ENCODE assay signal across 31 cellular contexts in the genomic region with DNA sequence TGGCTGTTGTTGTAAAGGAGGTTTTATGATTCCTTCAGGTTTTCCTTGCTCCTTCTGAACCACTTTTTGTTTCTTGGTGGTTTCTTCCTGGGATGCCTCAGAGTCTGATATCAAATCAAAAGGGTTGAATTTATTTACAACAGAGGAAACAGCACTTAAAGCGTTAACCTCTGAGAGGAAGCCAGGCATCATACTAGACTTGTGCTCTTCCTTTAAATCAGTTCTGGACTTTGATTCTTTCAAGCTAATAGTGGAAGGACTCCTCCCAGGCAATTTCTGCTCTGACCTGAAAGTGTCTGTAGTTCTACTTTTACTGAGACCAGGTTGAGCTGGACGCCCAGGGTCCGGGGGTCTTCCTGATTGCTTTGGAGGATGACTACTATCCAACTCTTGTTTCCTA. TPM values are rescaled to one million over a fixed set of nuclear protein-coding genes. Genes with fewer than 3 reads are reported as not detected.
"Had no signal": no experiment of that assay in that cellular context is flagged by ENCODE, and none has a peak within 500 bp of the region (broad histone marks: within the 10 kb centered on the region; RNA-seq: fewer than 3 reads in every experiment).

No MANE protein-coding gene starts in this region.

- H3K36me3 ChIP-seq: heart left ventricle, left lung, lower lobe of right lung, neural progenitor cell, neutrophil, ovary, right atrium auricular region, spleen, stomach, thyroid gland, transverse colon, upper lobe of left lung had no signal

- H3K4me3 ChIP-seq: heart left ventricle, left lung, lower lobe of right lung, neural progenitor cell, ovary, right atrium auricular region, skin epidermis, spleen, stomach, testis, thyroid gland, transverse colon, upper lobe of left lung had no signal

- H3K27ac Mint-ChIP-seq: naive B cell; natural killer cell; nephron progenitor cell; neural progenitor cell; progenitor cell of endocrine pancreas; stimulated activated naive B cell treated with anti-CD40 and anti-IgM and Interleukin-4, amounts not matched to agents 10 μg/mL and 1 μg/mL and 100 μg/mL, for 72 hours had no signal

- H3K4me3 Mint-ChIP-seq: naive B cell; natural killer cell; nephron progenitor cell; neural progenitor cell; stimulated activated naive B cell treated with anti-CD40 and anti-IgM and Interleukin-4, amounts not matched to agents 10 μg/mL and 1 μg/mL and 100 μg/mL, for 72 hours had no signal

- H3K4me2 ChIP-seq: neural progenitor cell had no signal

- H3K9me3 Mint-ChIP-seq: nephron progenitor cell, neural progenitor cell had no signal

- ATAC-seq: heart left ventricle; left cardiac atrium; left lung; natural killer cell; sciatic nerve; stimulated activated naive B cell treated with anti-CD40 and anti-IgM and Interleukin-4, amounts not matched to agents 10 μg/mL and 1 μg/mL and 100 μg/mL, for 72 hours; stimulated activated naive CD8-positive, alpha-beta T cell treated with anti-CD3 and anti-CD28 coated beads, Interleukin-15, Interleukin-2, amounts not matched to agents 100 U/mL and 50 U/mL, for 24 hours had no signal

- FAIRE-seq: keratinocyte, urothelium cell line had no signal

- H3K27me3 Mint-ChIP-seq: progenitor cell of endocrine pancreas had no signal

- H3K9me3 ChIP-seq: heart left ventricle, left lung, lower lobe of right lung, neutrophil, ovary, right atrium auricular region, spleen, stomach, testis, thyroid gland, transverse colon, upper lobe of left lung had no signal

- H3K27ac ChIP-seq: heart left ventricle, left lung, lower lobe of right lung, neural progenitor cell, neutrophil, ovary, right atrium auricular region, skin epidermis, spleen, stomach, testis, thyroid gland, transverse colon, upper lobe of left lung had no signal

- H3K27me3 ChIP-seq: left lung, neural progenitor cell, ovary, right atrium auricular region, spleen, stomach, testis, thyroid gland, transverse colon, upper lobe of left lung had no signal

- H3K4me1 ChIP-seq: heart left ventricle, left lung, lower lobe of right lung, right atrium auricular region, spleen, stomach, testis, thyroid gland, upper lobe of left lung had no signal

- H3K36me3 Mint-ChIP-seq: naive B cell; stimulated activated naive B cell treated with anti-CD40 and anti-IgM and Interleukin-4, amounts not matched to agents 10 μg/mL and 1 μg/mL and 100 μg/mL, for 72 hours had no signal

- H3K4me1 Mint-ChIP-seq: naive B cell; natural killer cell; nephron progenitor cell; neural progenitor cell; stimulated activated naive B cell treated with anti-CD40 and anti-IgM and Interleukin-4, amounts not matched to agents 10 μg/mL and 1 μg/mL and 100 μg/mL, for 72 hours had no signal

- H3K9ac ChIP-seq: neural progenitor cell had no signal

- H2AFZ ChIP-seq: neural progenitor cell had no signal

- DNase-seq: heart left ventricle; kidney glomerular epithelial cell; left cardiac atrium; lower lobe of right lung; mammary epithelial cell; mesenchymal stem cell; naive B cell; natural killer cell; nephron progenitor cell; occipital lobe; ovary; stimulated activated CD4-positive, alpha-beta T cell treated with anti-CD3 and anti-CD28 coated beads, Interleukin-2, amount 100 ng/mL, for 48 hours; stimulated activated CD4-positive, alpha-beta T cell treated with anti-CD3 and anti-CD28 coated beads, Interleukin-4, amount 100 ng/mL, for 4 hours; stimulated activated CD8-positive, alpha-beta memory T cell treated with anti-CD3 and anti-CD28 coated beads, Interleukin-4, amount 100 ng/mL, for 48 hours; stimulated activated naive B cell treated with anti-CD40 and anti-IgM and Interleukin-4, amounts not matched to agents 10 μg/mL and 1 μg/mL and 100 μg/mL, for 72 hours; stimulated activated naive CD8-positive, alpha-beta T cell treated with anti-CD3 and anti-CD28 coated beads, Interleukin-15, Interleukin-2, amounts not matched to agents 100 U/mL and 50 U/mL, for 24 hours; stomach; testis; thyroid gland; transverse colon; upper lobe of left lung had no signal

RNA-seq across cellular contexts. Expression of a gene that starts 6.7 kb away (rescaled TPM):
- total RNA-seq: natural killer cell had no signal
